In genomic region chr7:39951156-39951942, GRCh38 we compare ENCODE assay signal across 8 cellular contexts. TPM values are rescaled to one million over a fixed set of nuclear protein-coding genes. Genes with fewer than 3 reads are reported as not detected.
A peak's percentile ranks its signal among the peaks of the same experiment; 100 is the strongest.
DNase-seq lines count a peak whose midpoint lies in the region; FAIRE-seq and TF ChIP-seq lines count a peak whose summit lies in the region.

No MANE protein-coding gene starts in this region.

- CTCF ChIA-PET in HEK293 (lab: Yijun Ruan, JAX), result interaction anchor here (0.9 to 2.0 kb wide), 2 partner anchors 96 to 101 kb away, joined by 4 to 5 read pairs; no protein-coding TSS in a partner anchor

- peak overlapping the region; percentile 99 for H3K27ac ChIP-seq in HEK293 (ENCODE audit: extremely low read depth, low read depth, low read length)
- H3K27ac ChIP-seq in kidney (ENCODE audit: low read depth in 2 of 2, low read length in 2 of 2), result peak overlapping the region; percentile 92 to 98

- H3K4me3 ChIP-seq in HEK293 (ENCODE audit: low read depth, low read length), result peak overlapping the region; percentile 99
- peak overlapping the region; percentile 89 to 98 for H3K4me3 ChIP-seq in kidney (ENCODE audit: low read length in 2 of 2)

- peak; percentile 61 for TF ChIP-seq CTCF in GM12872 (IDR thresholded peaks at IDR 0.05; ENCODE audit: insufficient read depth, low read depth, low read length)
- TF ChIP-seq CTCF in HEK293 (tag by site-specific recombination; IDR thresholded peaks at IDR 0.05), result peak; percentile 75
- TF ChIP-seq CTCF in kidney (IDR thresholded peaks at IDR 0.05; ENCODE audit: borderline replicate concordance, extremely low read depth, insufficient read depth), result peak; percentile 42

- FAIRE-seq in kidney (lab: Jason Lieb, UNC), result no peak

- POLR2A ChIA-PET in HEK293 (lab: Yijun Ruan, JAX), result interaction anchor here (0.8 kb wide), 1 partner anchor 13 kb away, joined by 4 read pairs; no protein-coding TSS in a partner anchor

- H3K4me1 ChIP-seq in HEK293 (ENCODE audit: control insufficient read depth, insufficient read depth, low read length) (no peaks in the 10 kb centered on the region), kidney (ENCODE audit: control insufficient read depth in 1 of 2, insufficient read depth in 1 of 2, low read depth in 1 of 2, low read length in 2 of 2) (peaks cover 14 to 16% of the 10 kb centered on the region in 2 donors)

- DNase-seq in NCI-H1092 treated with DMSO at 0.1 percent for 48 hours (lab: John Stamatoyannopoulos, UW) (peak; percentile 52), kidney (peak; percentile 92), GM19240 (ENCODE audit: insufficient read length, low spot score) (no peak)
- DNase-seq in activated CD4-positive, CD25-positive, alpha-beta regulatory T cell (lab: John Stamatoyannopoulos, UW), result peak; percentile 26 to 61 (median 40)
- DNase-seq in central memory CD4-positive, alpha-beta T cell, result peak; percentile 69
- peak; percentile 19 to 32 for DNase-seq in stimulated activated CD4-positive, alpha-beta T cell treated with anti-CD3 and anti-CD28 coated beads, Interleukin-1b, Interleukin-23, amount 100 ng/mL, for 1 hour (ENCODE audit: low read depth in 2 of 2)

- H3K9ac ChIP-seq in kidney (ENCODE audit: low read length in 2 of 2), result peak overlapping the region; percentile 71 to 94

- peaks cover 0 to 6% of the 10 kb centered on the region in 2 experiments; a peak in 1 of 3 replicates for H3K36me3 ChIP-seq in HEK293 (ENCODE audit: control insufficient read depth in 2 of 2, insufficient read depth in 1 of 2, low read length in 2 of 2)
- H3K36me3 ChIP-seq in kidney (ENCODE audit: control insufficient read depth in 1 of 2, insufficient read depth in 2 of 2, low read length in 2 of 2), result no peaks in the 10 kb centered on the region

- H3K9me3 ChIP-seq in HEK293 (ENCODE audit: control insufficient read depth, insufficient read depth, low read depth, low read length) (no peaks in the 10 kb centered on the region), kidney (ENCODE audit: control insufficient read depth in 1 of 2, low read length in 2 of 2) (no peaks in the 10 kb centered on the region)

- intact Hi-C loops in kidney (cut with DNase I), result no loop called here

TF ChIP-seq in HEK293, 187 proteins besides CTCF, POLR2A, EP300 and RAD21 (continues in another document):
- no peak for TF ChIP-seq ZNF112 (tag by site-specific recombination; IDR thresholded peaks at IDR 0.05)
- no peak for TF ChIP-seq ZSCAN18 (tag by site-specific recombination; IDR thresholded peaks at IDR 0.05)
- TF ChIP-seq ZNF211 (tag by site-specific recombination; IDR thresholded peaks at IDR 0.05; ENCODE audit: low read depth), result no peak
- no peak for TF ChIP-seq ZNF785 (tag by site-specific recombination; IDR thresholded peaks at IDR 0.05)
- TF ChIP-seq ZNF544 (tag by site-specific recombination; IDR thresholded peaks at IDR 0.05), result no peak
- TF ChIP-seq RBAK (tag by site-specific recombination; IDR thresholded peaks at IDR 0.05), result no peak
- no peak for TF ChIP-seq ZNF792 (tag by site-specific recombination; IDR thresholded peaks at IDR 0.05)
- no peak for TF ChIP-seq ZNF701 (tag by site-specific recombination; IDR thresholded peaks at IDR 0.05)
- no peak for TF ChIP-seq HIC1 (tag by site-specific recombination; IDR thresholded peaks at IDR 0.05)
- TF ChIP-seq GLIS1 (tag by site-specific recombination; IDR thresholded peaks at IDR 0.05), result peak; percentile 31; the same call in 1 of the 2 replicates
- TF ChIP-seq ZBTB20 (tag by site-specific recombination; IDR thresholded peaks at IDR 0.05), result peak; percentile 45; the same call in 1 of the 2 replicates
- no peak for TF ChIP-seq ZNF791 (tag by site-specific recombination; IDR thresholded peaks at IDR 0.05)
- no peak for TF ChIP-seq PRDM1 (tag by site-specific recombination; IDR thresholded peaks at IDR 0.05)
- peak; percentile 56 for TF ChIP-seq ZIC2 (tag by site-specific recombination; IDR thresholded peaks at IDR 0.05)
- no peak for TF ChIP-seq PRDM6 (tag by site-specific recombination; IDR thresholded peaks at IDR 0.05)
- 0 out of 2 replicates have a peak, but pooled peaks have one; percentile 26 for TF ChIP-seq ZNF692 (tag by site-specific recombination; IDR thresholded peaks at IDR 0.05)
- TF ChIP-seq ZNF837 (tag by site-specific recombination; IDR thresholded peaks at IDR 0.05), result 0 out of 2 replicates have a peak, but pooled peaks have one; percentile 43
- peak; percentile 9; the same call in 1 of the 2 replicates for TF ChIP-seq KLF9 (tag by site-specific recombination; IDR thresholded peaks at IDR 0.05; ENCODE audit: low read depth)
- peak; percentile 66 for TF ChIP-seq ZEB2 (tag by site-specific recombination; IDR thresholded peaks at IDR 0.05)
- no peak for TF ChIP-seq ZBTB7A (tag by site-specific recombination; IDR thresholded peaks at IDR 0.05; ENCODE audit: low read depth)
- TF ChIP-seq ZNF747 (tag by site-specific recombination; IDR thresholded peaks at IDR 0.05), result no peak
- no peak for TF ChIP-seq ZNF529 (tag by site-specific recombination; IDR thresholded peaks at IDR 0.05; ENCODE audit: insufficient replicate concordance)
- TF ChIP-seq PATZ1 (tag by site-specific recombination; IDR thresholded peaks at IDR 0.05), result peak; percentile 53; the same call in 1 of the 2 replicates
- peak; percentile 62 for TF ChIP-seq ZNF600 (tag by site-specific recombination; IDR thresholded peaks at IDR 0.05)

RNA-seq across cellular contexts. Expression of gene CDK13, which starts 1.3 kb away (rescaled TPM):
- total RNA-seq in kidney, result 50.9 TPM
- polyA plus RNA-seq in kidney (ENCODE audit: insufficient read depth, low read depth, low replicate concordance), result 15.5 TPM
